1 cellular context compared by ENCODE assay signal in the genomic region with DNA sequence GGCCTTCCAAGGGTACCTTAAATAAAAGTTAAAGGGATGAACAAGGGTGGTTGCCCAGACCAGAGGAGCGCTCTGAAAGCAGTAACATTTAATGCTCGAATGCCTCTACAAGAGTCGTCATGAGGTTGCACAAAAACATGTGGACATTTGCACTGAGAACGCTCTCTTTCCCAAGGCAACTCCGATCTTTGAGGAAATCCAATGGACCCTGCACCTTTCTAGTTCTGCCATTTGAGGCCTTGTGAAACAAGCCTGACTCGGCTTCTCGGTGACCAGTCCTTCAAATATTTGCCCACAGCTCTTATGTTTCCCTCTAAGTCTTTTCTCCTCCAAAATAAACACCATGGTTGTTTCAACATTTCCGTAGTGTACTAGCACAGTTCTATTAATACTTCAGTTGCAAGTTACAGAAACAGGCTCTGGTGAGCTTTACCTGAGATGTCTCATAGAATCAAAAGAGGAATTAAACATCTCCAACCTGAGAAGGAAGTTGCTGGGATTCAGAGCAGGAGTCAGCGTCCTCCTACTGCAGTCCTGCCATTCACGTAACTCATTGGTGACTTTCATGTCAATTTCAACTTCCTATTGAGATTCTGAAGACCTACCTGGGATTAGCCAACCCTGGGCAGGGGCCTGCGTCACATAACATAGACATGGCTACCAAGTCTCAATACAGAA.
TF ChIP-seq lines count a peak whose summit lies in the region.

No MANE protein-coding gene starts in this region.

TF ChIP-seq in HepG2, 621 proteins besides CTCF, POLR2A, EP300 and RAD21 (continued from another document and continues in another):
- TF ChIP-seq, protein P1, sequence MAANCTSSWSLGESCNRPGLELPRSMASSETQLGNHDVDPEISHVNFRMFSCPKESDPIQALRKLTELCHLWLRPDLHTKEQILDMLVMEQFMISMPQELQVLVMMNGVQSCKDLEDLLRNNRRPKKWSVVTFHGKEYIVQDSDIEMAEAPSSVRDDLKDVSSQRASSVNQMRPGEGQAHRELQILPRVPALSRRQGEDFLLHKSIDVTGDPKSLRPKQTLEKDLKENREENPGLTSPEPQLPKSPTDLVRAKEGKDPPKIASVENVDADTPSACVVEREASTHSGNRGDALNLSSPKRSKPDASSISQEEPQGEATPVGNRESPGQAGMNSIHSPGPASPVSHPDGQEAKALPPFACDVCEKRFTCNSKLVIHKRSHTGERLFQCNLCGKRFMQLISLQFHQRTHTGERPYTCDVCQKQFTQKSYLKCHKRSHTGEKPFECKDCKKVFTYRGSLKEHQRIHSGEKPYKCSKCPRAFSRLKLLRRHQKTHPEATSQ (CRISPR knock-in tag; IDR thresholded peaks at IDR 0.05; ENCODE audit: borderline replicate concordance): peak; percentile 64; the same call in 1 of the 2 replicates
- peak; percentile 55; the same call in 1 of the 2 replicates for TF ChIP-seq MIER2 (CRISPR knock-in tag; IDR thresholded peaks at IDR 0.05)
- 0 out of 2 replicates have a peak, but pooled peaks have one; percentile 25 for TF ChIP-seq ZNF547 (CRISPR knock-in tag; IDR thresholded peaks at IDR 0.05)
- TF ChIP-seq, protein P2, sequence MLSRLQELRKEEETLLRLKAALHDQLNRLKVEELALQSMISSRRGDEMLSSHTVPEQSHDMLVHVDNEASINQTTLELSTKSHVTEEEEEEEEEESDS (CRISPR knock-in tag; IDR thresholded peaks at IDR 0.05; ENCODE audit: borderline replicate concordance): 0 out of 2 replicates have a peak, but pooled peaks have one; percentile 49
- TF ChIP-seq JARID2 (CRISPR knock-in tag; IDR thresholded peaks at IDR 0.05; ENCODE audit: insufficient replicate concordance): no peak
- no peak for TF ChIP-seq ARHGAP35 (CRISPR knock-in tag; IDR thresholded peaks at IDR 0.05; ENCODE audit: borderline replicate concordance)
- TF ChIP-seq CEBPB (IDR thresholded peaks at IDR 0.05; ENCODE audit: borderline replicate concordance, low read depth, low read length): peak; percentile 92
- TF ChIP-seq, protein P3, sequence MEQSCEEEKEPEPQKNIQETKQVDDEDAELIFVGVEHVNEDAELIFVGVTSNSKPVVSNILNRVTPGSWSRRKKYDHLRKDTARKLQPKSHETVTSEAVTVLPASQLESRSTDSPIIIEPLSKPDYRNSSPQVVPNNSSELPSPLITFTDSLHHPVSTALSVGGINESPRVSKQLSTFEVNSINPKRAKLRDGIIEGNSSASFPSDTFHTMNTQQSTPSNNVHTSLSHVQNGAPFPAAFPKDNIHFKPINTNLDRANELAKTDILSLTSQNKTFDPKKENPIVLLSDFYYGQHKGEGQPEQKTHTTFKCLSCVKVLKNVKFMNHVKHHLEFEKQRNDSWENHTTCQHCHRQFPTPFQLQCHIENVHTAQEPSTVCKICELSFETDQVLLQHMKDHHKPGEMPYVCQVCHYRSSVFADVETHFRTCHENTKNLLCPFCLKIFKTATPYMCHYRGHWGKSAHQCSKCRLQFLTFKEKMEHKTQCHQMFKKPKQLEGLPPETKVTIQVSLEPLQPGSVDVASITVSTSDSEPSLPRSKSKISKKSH (CRISPR knock-in tag; IDR thresholded peaks at IDR 0.05; ENCODE audit: borderline replicate concordance): no peak
- no peak for TF ChIP-seq ZSCAN12 (CRISPR knock-in tag; IDR thresholded peaks at IDR 0.05)
- no peak for TF ChIP-seq HNRNPUL1 (IDR thresholded peaks at IDR 0.05; ENCODE audit: low read depth, low read length)
- TF ChIP-seq ZNF7 (CRISPR knock-in tag; IDR thresholded peaks at IDR 0.05): 0 out of 2 replicates have a peak, but pooled peaks have one; percentile 23
- TF ChIP-seq ZBTB1 (CRISPR knock-in tag; IDR thresholded peaks at IDR 0.05; ENCODE audit: borderline replicate concordance): no peak
- no peak for TF ChIP-seq ZNF317 (CRISPR knock-in tag; IDR thresholded peaks at IDR 0.05)
- TF ChIP-seq ZNF335 (CRISPR knock-in tag; IDR thresholded peaks at IDR 0.05): 0 out of 2 replicates have a peak, but pooled peaks have one; percentile 43
- TF ChIP-seq ATF1 (CRISPR knock-in tag; IDR thresholded peaks at IDR 0.05): peak; percentile 72
- TF ChIP-seq SNAI1 (CRISPR knock-in tag; IDR thresholded peaks at IDR 0.05; ENCODE audit: borderline replicate concordance): no peak
- TF ChIP-seq SIN3B (IDR thresholded peaks at IDR 0.05; ENCODE audit: low read length): no peak
- no peak for TF ChIP-seq SP4 (CRISPR knock-in tag; IDR thresholded peaks at IDR 0.05)
- TF ChIP-seq ZNF468 (CRISPR knock-in tag; IDR thresholded peaks at IDR 0.05): no peak
- TF ChIP-seq, protein P4, sequence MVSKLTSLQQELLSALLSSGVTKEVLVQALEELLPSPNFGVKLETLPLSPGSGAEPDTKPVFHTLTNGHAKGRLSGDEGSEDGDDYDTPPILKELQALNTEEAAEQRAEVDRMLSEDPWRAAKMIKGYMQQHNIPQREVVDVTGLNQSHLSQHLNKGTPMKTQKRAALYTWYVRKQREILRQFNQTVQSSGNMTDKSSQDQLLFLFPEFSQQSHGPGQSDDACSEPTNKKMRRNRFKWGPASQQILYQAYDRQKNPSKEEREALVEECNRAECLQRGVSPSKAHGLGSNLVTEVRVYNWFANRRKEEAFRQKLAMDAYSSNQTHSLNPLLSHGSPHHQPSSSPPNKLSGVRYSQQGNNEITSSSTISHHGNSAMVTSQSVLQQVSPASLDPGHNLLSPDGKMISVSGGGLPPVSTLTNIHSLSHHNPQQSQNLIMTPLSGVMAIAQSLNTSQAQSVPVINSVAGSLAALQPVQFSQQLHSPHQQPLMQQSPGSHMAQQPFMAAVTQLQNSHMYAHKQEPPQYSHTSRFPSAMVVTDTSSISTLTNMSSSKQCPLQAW (CRISPR knock-in tag; IDR thresholded peaks at IDR 0.05): no peak
- TF ChIP-seq ZNF792 (CRISPR knock-in tag; IDR thresholded peaks at IDR 0.05): peak; percentile 82
- TF ChIP-seq ZNF660 (CRISPR knock-in tag; IDR thresholded peaks at IDR 0.05; ENCODE audit: borderline replicate concordance, low read depth): no peak
- no peak for TF ChIP-seq ZNF138 (CRISPR knock-in tag; IDR thresholded peaks at IDR 0.05; ENCODE audit: low read depth)
- TF ChIP-seq SSRP1 (CRISPR knock-in tag; IDR thresholded peaks at IDR 0.05): 0 out of 2 replicates have a peak, but pooled peaks have one; percentile 85
- TF ChIP-seq, protein P5, sequence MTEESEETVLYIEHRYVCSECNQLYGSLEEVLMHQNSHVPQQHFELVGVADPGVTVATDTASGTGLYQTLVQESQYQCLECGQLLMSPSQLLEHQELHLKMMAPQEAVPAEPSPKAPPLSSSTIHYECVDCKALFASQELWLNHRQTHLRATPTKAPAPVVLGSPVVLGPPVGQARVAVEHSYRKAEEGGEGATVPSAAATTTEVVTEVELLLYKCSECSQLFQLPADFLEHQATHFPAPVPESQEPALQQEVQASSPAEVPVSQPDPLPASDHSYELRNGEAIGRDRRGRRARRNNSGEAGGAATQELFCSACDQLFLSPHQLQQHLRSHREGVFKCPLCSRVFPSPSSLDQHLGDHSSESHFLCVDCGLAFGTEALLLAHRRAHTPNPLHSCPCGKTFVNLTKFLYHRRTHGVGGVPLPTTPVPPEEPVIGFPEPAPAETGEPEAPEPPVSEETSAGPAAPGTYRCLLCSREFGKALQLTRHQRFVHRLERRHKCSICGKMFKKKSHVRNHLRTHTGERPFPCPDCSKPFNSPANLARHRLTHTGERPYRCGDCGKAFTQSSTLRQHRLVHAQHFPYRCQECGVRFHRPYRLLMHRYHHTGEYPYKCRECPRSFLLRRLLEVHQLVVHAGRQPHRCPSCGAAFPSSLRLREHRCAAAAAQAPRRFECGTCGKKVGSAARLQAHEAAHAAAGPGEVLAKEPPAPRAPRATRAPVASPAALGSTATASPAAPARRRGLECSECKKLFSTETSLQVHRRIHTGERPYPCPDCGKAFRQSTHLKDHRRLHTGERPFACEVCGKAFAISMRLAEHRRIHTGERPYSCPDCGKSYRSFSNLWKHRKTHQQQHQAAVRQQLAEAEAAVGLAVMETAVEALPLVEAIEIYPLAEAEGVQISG (CRISPR knock-in tag; IDR thresholded peaks at IDR 0.05): peak; percentile 50; the same call in 1 of the 2 replicates
- TF ChIP-seq, protein P6, sequence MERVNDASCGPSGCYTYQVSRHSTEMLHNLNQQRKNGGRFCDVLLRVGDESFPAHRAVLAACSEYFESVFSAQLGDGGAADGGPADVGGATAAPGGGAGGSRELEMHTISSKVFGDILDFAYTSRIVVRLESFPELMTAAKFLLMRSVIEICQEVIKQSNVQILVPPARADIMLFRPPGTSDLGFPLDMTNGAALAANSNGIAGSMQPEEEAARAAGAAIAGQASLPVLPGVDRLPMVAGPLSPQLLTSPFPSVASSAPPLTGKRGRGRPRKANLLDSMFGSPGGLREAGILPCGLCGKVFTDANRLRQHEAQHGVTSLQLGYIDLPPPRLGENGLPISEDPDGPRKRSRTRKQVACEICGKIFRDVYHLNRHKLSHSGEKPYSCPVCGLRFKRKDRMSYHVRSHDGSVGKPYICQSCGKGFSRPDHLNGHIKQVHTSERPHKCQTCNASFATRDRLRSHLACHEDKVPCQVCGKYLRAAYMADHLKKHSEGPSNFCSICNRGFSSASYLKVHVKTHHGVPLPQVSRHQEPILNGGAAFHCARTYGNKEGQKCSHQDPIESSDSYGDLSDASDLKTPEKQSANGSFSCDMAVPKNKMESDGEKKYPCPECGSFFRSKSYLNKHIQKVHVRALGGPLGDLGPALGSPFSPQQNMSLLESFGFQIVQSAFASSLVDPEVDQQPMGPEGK (CRISPR knock-in tag; IDR thresholded peaks at IDR 0.05): peak; percentile 20; the same call in 1 of the 2 replicates
- TF ChIP-seq, protein P7, sequence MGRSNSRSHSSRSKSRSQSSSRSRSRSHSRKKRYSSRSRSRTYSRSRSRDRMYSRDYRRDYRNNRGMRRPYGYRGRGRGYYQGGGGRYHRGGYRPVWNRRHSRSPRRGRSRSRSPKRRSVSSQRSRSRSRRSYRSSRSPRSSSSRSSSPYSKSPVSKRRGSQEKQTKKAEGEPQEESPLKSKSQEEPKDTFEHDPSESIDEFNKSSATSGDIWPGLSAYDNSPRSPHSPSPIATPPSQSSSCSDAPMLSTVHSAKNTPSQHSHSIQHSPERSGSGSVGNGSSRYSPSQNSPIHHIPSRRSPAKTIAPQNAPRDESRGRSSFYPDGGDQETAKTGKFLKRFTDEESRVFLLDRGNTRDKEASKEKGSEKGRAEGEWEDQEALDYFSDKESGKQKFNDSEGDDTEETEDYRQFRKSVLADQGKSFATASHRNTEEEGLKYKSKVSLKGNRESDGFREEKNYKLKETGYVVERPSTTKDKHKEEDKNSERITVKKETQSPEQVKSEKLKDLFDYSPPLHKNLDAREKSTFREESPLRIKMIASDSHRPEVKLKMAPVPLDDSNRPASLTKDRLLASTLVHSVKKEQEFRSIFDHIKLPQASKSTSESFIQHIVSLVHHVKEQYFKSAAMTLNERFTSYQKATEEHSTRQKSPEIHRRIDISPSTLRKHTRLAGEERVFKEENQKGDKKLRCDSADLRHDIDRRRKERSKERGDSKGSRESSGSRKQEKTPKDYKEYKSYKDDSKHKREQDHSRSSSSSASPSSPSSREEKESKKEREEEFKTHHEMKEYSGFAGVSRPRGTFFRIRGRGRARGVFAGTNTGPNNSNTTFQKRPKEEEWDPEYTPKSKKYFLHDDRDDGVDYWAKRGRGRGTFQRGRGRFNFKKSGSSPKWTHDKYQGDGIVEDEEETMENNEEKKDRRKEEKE (IDR thresholded peaks at IDR 0.05): no peak
- TF ChIP-seq MYNN (CRISPR knock-in tag; IDR thresholded peaks at IDR 0.05; ENCODE audit: low read depth): no peak; the same call in 1 of the 2 replicates
- TF ChIP-seq ZNF709 (CRISPR knock-in tag; IDR thresholded peaks at IDR 0.05): peak; percentile 47; the same call in 1 of the 2 replicates
- TF ChIP-seq KLF9 (CRISPR knock-in tag; IDR thresholded peaks at IDR 0.05; ENCODE audit: low read depth): 0 out of 2 replicates have a peak, but pooled peaks have one; percentile 33
- TF ChIP-seq ZNF33B (CRISPR knock-in tag; IDR thresholded peaks at IDR 0.05): no peak
- TF ChIP-seq, protein P8, sequence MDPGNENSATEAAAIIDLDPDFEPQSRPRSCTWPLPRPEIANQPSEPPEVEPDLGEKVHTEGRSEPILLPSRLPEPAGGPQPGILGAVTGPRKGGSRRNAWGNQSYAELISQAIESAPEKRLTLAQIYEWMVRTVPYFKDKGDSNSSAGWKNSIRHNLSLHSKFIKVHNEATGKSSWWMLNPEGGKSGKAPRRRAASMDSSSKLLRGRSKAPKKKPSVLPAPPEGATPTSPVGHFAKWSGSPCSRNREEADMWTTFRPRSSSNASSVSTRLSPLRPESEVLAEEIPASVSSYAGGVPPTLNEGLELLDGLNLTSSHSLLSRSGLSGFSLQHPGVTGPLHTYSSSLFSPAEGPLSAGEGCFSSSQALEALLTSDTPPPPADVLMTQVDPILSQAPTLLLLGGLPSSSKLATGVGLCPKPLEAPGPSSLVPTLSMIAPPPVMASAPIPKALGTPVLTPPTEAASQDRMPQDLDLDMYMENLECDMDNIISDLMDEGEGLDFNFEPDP (CRISPR knock-in tag; conservative IDR thresholded peaks at IDR 0.05): no peak
- TF ChIP-seq HDAC6 (IDR thresholded peaks at IDR 0.05; ENCODE audit: low read depth, low read length): no peak
- TF ChIP-seq, protein P9, sequence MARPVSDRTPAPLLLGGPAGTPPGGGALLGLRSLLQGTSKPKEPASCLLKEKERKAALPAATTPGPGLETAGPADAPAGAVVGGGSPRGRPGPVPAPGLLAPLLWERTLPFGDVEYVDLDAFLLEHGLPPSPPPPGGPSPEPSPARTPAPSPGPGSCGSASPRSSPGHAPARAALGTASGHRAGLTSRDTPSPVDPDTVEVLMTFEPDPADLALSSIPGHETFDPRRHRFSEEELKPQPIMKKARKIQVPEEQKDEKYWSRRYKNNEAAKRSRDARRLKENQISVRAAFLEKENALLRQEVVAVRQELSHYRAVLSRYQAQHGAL (CRISPR knock-in tag; IDR thresholded peaks at IDR 0.05; ENCODE audit: not compliant biosample characterization): no peak
- no peak for TF ChIP-seq HNRNPL (IDR thresholded peaks at IDR 0.05; ENCODE audit: low read depth, low read length)
- TF ChIP-seq, protein P10, sequence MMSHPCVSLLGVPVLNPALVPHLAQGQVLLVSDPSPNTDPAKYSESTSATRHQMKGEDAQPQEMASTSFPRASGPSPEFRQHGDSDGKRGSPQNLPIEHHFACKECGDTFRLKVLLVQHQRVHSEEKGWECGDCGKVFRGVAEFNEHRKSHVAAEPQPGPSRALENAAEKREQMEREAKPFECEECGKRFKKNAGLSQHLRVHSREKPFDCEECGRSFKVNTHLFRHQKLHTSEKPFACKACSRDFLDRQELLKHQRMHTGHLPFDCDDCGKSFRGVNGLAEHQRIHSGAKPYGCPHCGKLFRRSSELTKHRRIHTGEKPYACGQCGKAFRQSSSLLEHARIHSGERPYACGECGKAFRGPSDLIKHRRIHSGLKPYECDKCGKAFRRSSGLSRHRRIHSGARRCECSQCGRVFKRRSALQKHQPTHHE (CRISPR knock-in tag; IDR thresholded peaks at IDR 0.05; ENCODE audit: borderline replicate concordance): no peak
- TF ChIP-seq ZNF121 (CRISPR knock-in tag; IDR thresholded peaks at IDR 0.05): no peak
- TF ChIP-seq ZMYM4 (CRISPR knock-in tag; IDR thresholded peaks at IDR 0.05): peak; percentile 84
- TF ChIP-seq, protein P11, sequence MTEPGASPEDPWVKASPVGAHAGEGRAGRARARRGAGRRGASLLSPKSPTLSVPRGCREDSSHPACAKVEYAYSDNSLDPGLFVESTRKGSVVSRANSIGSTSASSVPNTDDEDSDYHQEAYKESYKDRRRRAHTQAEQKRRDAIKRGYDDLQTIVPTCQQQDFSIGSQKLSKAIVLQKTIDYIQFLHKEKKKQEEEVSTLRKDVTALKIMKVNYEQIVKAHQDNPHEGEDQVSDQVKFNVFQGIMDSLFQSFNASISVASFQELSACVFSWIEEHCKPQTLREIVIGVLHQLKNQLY (CRISPR knock-in tag; IDR thresholded peaks at IDR 0.05): peak; percentile 52; the same call in 1 of the 2 replicates
- TF ChIP-seq HIVEP1 (CRISPR knock-in tag; IDR thresholded peaks at IDR 0.05): no peak
- TF ChIP-seq GATA4 (IDR thresholded peaks at IDR 0.05; ENCODE audit: borderline replicate concordance, low read depth): no peak
- TF ChIP-seq KAT7 (CRISPR knock-in tag; IDR thresholded peaks at IDR 0.05; ENCODE audit: borderline replicate concordance): peak; percentile 68; the same call in 1 of the 2 replicates
